8 cellular contexts compared by ENCODE assay signal in genomic region chr4:109559983-109560686, GRCh38. TPM values are rescaled to one million over a fixed set of nuclear protein-coding genes. Genes with fewer than 3 reads are reported as not detected.
DNase-seq lines count a peak whose midpoint lies in the region; FAIRE-seq and TF ChIP-seq lines count a peak whose summit lies in the region.

A gene with protein sequence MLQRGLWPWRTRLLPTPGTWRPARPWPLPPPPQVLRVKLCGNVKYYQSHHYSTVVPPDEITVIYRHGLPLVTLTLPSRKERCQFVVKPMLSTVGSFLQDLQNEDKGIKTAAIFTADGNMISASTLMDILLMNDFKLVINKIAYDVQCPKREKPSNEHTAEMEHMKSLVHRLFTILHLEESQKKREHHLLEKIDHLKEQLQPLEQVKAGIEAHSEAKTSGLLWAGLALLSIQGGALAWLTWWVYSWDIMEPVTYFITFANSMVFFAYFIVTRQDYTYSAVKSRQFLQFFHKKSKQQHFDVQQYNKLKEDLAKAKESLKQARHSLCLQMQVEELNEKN (plus strand): TSS chr4:109560246. CDS start chr4:109560338, 92 bp downstream.

- TF ChIP-seq CTCF in LNCaP clone FGC (IDR thresholded peaks at IDR 0.05; ENCODE audit: control insufficient read depth, extremely low read depth, insufficient read depth) (no peak), suprapubic skin (IDR thresholded peaks at IDR 0.05) (no peak)

- H3K27ac ChIP-seq in SJCRH30 (peak within 1 kb of the TSS; percentile 89), suprapubic skin (peak within 1 kb of the TSS; percentile 92)

- peak within 1 kb of the TSS; percentile 39 for H3K4me3 ChIP-seq in LNCaP clone FGC (ENCODE audit: low read depth, low read length)
- H3K4me3 ChIP-seq in SJCRH30, result peak within 1 kb of the TSS; percentile 74
- peak within 1 kb of the TSS; percentile 79 for H3K4me3 ChIP-seq in suprapubic skin

- no peak for TF ChIP-seq EP300 in suprapubic skin (IDR thresholded peaks at IDR 0.05)

- FAIRE-seq in H54 (lab: Jason Lieb, UNC), result no peak

- peak; percentile 87 for DNase-seq in H54 (ENCODE audit: insufficient read length, low spot score)
- DNase-seq in LNCaP clone FGC (ENCODE audit: low read depth), result peak; percentile 6
- DNase-seq in SJCRH30, result peak; percentile 91 to 93
- DNase-seq in activated naive CD4-positive, alpha-beta T cell treated with Interleukin-2 at 50 U/mL for 16 hours, result peak; percentile 92
- DNase-seq in globus pallidus (ENCODE audit: low spot score), result peak; percentile 54
- DNase-seq in occipital lobe (lab: John Stamatoyannopoulos, UW), result peak; percentile 32
- DNase-seq in suprapubic skin (ENCODE audit: low spot score in 2 of 2), result peak; percentile 93

- H3K27me3 ChIP-seq in SJCRH30 (no peaks in the 10 kb centered on the region), suprapubic skin (no peaks in the 10 kb centered on the region)

- no peaks in the 10 kb centered on the region for H3K36me3 ChIP-seq in ES-I3 (ENCODE audit: insufficient read depth, low read length)
- H3K36me3 ChIP-seq in SJCRH30, result peaks cover 5% of the 10 kb centered on the region; the same call in 1 of the 2 replicates
- H3K36me3 ChIP-seq in suprapubic skin, result no peaks in the 10 kb centered on the region

- TF ChIP-seq POLR2A in H54 (IDR thresholded peaks at IDR 0.05; ENCODE audit: low read depth, low read length), result peak; percentile 70; the same call in 1 of the 2 replicates
- TF ChIP-seq POLR2A in suprapubic skin (IDR thresholded peaks at IDR 0.05), result peak; percentile 49 to 68

- 0% methylated on average over 19 of the region's 73 CpGs for WGBS in suprapubic skin

- H3K4me1 ChIP-seq in ES-I3 (ENCODE audit: insufficient read depth, low read length) (no peaks in the 10 kb centered on the region), SJCRH30 (peaks cover 12% of the 10 kb centered on the region), suprapubic skin (peaks cover 20% of the 10 kb centered on the region)

- H3K9me3 ChIP-seq in ES-I3 (ENCODE audit: control insufficient read depth, insufficient read depth, low read length), result no peaks in the 10 kb centered on the region
- H3K9me3 ChIP-seq in SJCRH30 (replicated peaks), result no peaks in the 10 kb centered on the region
- H3K9me3 ChIP-seq in suprapubic skin, result no peaks in the 10 kb centered on the region

- peak within 1 kb of the TSS; percentile 90 for H3K9ac ChIP-seq in ES-I3 (ENCODE audit: low read depth, low read length)

RNA-seq across cellular contexts. Expression of the gene that starts here (rescaled TPM):
- 39.9 and 46.1 TPM in 2 replicates for total RNA-seq in SJCRH30 (2014; rRNA removed; shearing (Covaris generic))
- total RNA-seq in occipital lobe, result 44.9 TPM
- total RNA-seq in suprapubic skin, result 10 to 100 TPM; 30.4 to 68.4 (median 44.6) TPM

Comparison
In these comparisons a context has a peak if more than half of its experiments do, and no peak if none do; other contexts are left out.
1. Peak in every context shown above with its lines: DNase-seq, H3K4me3 ChIP-seq and H3K27ac ChIP-seq.
2. DNase-seq: peak in every context shown above with its lines; median percentile 93 in suprapubic skin; 92 in SJCRH30; 92 in activated naive CD4-positive, alpha-beta T cell treated with Interleukin-2 at 50 U/mL for 16 hours; 87 in H54; 54 in globus pallidus; 32 in occipital lobe; 6 in LNCaP clone FGC.